In the genomic region with DNA sequence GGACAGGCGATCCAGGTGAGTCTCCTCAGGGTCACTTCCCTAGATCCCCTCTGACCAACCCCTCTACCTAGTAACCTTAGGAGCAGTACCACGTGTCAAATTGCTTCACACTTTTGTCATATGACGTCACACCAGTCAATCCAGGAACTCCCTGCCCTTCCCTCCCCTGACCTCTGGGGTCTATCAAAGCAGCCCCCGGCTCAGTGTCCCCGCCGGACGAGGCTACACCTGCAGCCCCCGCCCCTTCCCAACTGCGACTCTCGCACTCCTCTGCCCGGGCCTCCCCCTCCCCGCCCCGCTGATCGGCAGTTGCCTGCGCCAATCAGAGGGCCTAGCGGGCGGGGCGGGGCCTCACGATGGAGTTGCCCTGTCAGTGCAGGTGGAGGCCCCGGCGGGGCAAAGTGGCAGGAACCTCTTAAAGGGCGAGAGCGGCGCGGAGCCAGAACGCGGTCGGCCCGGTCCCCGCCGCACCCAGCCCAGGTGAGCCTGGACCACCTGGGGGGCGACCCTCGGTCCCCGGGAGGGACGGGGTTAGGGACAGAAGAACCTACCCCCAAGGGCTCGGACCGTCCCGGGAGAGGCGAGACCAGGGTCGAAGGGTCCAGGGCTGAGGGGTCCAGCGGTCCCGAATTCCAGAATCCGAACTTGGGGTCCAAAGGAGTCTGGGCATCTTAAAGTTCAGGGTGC, we compare ENCODE assay signal across 8 cellular contexts. TPM values are rescaled to one million over a fixed set of nuclear protein-coding genes. Genes with fewer than 3 reads are reported as not detected.
DNase-seq lines count a peak whose midpoint lies in the region; TF ChIP-seq lines count a peak whose summit lies in the region.

No MANE protein-coding gene starts in this region.

- H3K27ac Mint-ChIP-seq in type B pancreatic cell: peak overlapping the region; percentile 86

- peak overlapping the region; percentile 79 for H3K4me3 ChIP-seq in NB4 (ENCODE audit: low read depth, low read length)
- peak overlapping the region; percentile 99 for H3K4me3 ChIP-seq in SU-DHL-6 (ENCODE audit: insufficient read depth, low read length, poor library complexity, severe bottlenecking)
- peak overlapping the region; percentile 74 for H3K4me3 ChIP-seq in trophoblast cell (ENCODE audit: low read depth, low read length)

- no peaks in the 10 kb centered on the region for H3K9me3 ChIP-seq in SU-DHL-6 (ENCODE audit: insufficient read depth, low read length)
- no peaks in the 10 kb centered on the region for H3K9me3 ChIP-seq in trophoblast cell (ENCODE audit: insufficient read depth, low read depth, low read length)

- H3K4me2 ChIP-seq in SU-DHL-6 (ENCODE audit: low read depth, low read length, poor library complexity, severe bottlenecking) (peak overlapping the region; percentile 80), trophoblast cell (ENCODE audit: low read length) (peak overlapping the region; percentile 89)

- H4K12ac ChIP-seq in trophoblast cell (ENCODE audit: low read depth, low read length): no peak overlapping the region

- peak overlapping the region; percentile 56 for H2BK12ac ChIP-seq in trophoblast cell (ENCODE audit: low read length)

- H3K36me3 ChIP-seq in SU-DHL-6 (ENCODE audit: low read length): no peaks in the 10 kb centered on the region
- no peaks in the 10 kb centered on the region for H3K36me3 ChIP-seq in trophoblast cell (ENCODE audit: control insufficient read depth in 1 of 2, insufficient read depth in 2 of 2, low read length in 2 of 2)

- peak overlapping the region; percentile 53 for H2BK5ac ChIP-seq in trophoblast cell (ENCODE audit: low read depth, low read length, poor library complexity)

- peak; percentile 96 for DNase-seq in DMS53 (lab: John Stamatoyannopoulos, UW)
- DNase-seq in H4 (ENCODE audit: low spot score): peak; percentile 62
- peak; percentile 90 for DNase-seq in NB4 (ENCODE audit: low read depth)
- DNase-seq in activated naive CD8-positive, alpha-beta T cell treated with anti-CD3 and anti-CD28 coated beads, Interleukin-2, amount 50 U/mL, for 16 hours (ENCODE audit: low read depth, low spot score): peak; percentile 82
- peak; percentile 95 for DNase-seq in cardiac septum (ENCODE audit: low spot score)
- DNase-seq in trophoblast cell: peak; percentile 82 to 87
- peak; percentile 87 for DNase-seq in type B pancreatic cell (ENCODE audit: extremely low spot score, unreplicated experiment)

- H3K9me3 Mint-ChIP-seq in type B pancreatic cell: no peaks in the 10 kb centered on the region

- peaks cover 12% of the 10 kb centered on the region for H3K79me1 ChIP-seq in trophoblast cell (ENCODE audit: low read length)

- peaks cover 18 to 32% of the 10 kb centered on the region in 2 experiments for H3K4me1 ChIP-seq in trophoblast cell (ENCODE audit: control insufficient read depth in 1 of 2, insufficient read depth in 2 of 2, low read length in 2 of 2)

- no peak for TF ChIP-seq CTCF in NB4 (IDR thresholded peaks at IDR 0.05; ENCODE audit: low read depth, low read length)
- no peak for TF ChIP-seq CTCF in SU-DHL-6 (IDR thresholded peaks at IDR 0.05; ENCODE audit: insufficient read depth, low read length, poor library complexity, severe bottlenecking)
- TF ChIP-seq CTCF in type B pancreatic cell (conservative IDR thresholded peaks at IDR 0.05): peak; percentile 48

- no peaks in the 10 kb centered on the region for H3K9me2 ChIP-seq in SU-DHL-6 (replicated peaks; ENCODE audit: insufficient read depth, low read length)

- TF ChIP-seq POLR2A in NB4 (IDR thresholded peaks at IDR 0.05; ENCODE audit: extremely low read depth, insufficient read length): peak; percentile 63

- H3K27ac ChIP-seq in SU-DHL-6 (ENCODE audit: low read depth, low read length) (peak overlapping the region; percentile 90), trophoblast cell (ENCODE audit: low read depth, low read length) (no peak overlapping the region)

- H4K91ac ChIP-seq in trophoblast cell (ENCODE audit: low read depth, low read length): peak overlapping the region; percentile 84

- no peaks in the 10 kb centered on the region for H3K27me3 ChIP-seq in SU-DHL-6 (ENCODE audit: low read length)
- H3K27me3 ChIP-seq in trophoblast cell (ENCODE audit: insufficient read depth, low read length): no peaks in the 10 kb centered on the region

- intact Hi-C loops in cardiac septum (cut with DNase I): loop anchor here (5.0 kb wide), 1 partner anchor 295 kb away; a partner anchor contains a TSS

- H3K36me3 Mint-ChIP-seq in type B pancreatic cell: no peaks in the 10 kb centered on the region

- H3F3A ChIP-seq in SU-DHL-6 (ENCODE audit: insufficient read depth): peaks cover 23% of the 10 kb centered on the region

- peak overlapping the region; percentile 46 for H3K4ac ChIP-seq in trophoblast cell (ENCODE audit: low read depth, low read length)

- H2AFZ ChIP-seq in SU-DHL-6 (ENCODE audit: low read depth, low read length, severe bottlenecking): peak overlapping the region; percentile 71
- H2AFZ ChIP-seq in trophoblast cell (ENCODE audit: insufficient read depth, low read length, poor library complexity): peak overlapping the region; percentile 95

- peak overlapping the region; percentile 82 for H2AK5ac ChIP-seq in trophoblast cell (ENCODE audit: low read length)

- peak overlapping the region; percentile 85 for H3K14ac ChIP-seq in trophoblast cell (ENCODE audit: low read length)

- no peaks in the 10 kb centered on the region for H4K20me1 ChIP-seq in SU-DHL-6 (ENCODE audit: low read depth, low read length)

- H3K27me3 Mint-ChIP-seq in type B pancreatic cell: peaks cover 17% of the 10 kb centered on the region

- peaks cover 28% of the 10 kb centered on the region for H3K4me1 Mint-ChIP-seq in type B pancreatic cell (ENCODE audit: unreplicated experiment)

- peak overlapping the region; percentile 89 for H3K4me3 Mint-ChIP-seq in type B pancreatic cell

- H2BK120ac ChIP-seq in trophoblast cell (ENCODE audit: insufficient read depth, low read length, poor library complexity): peak overlapping the region; percentile 61

- H3K23ac ChIP-seq in trophoblast cell (ENCODE audit: low read length): no peak overlapping the region

- H4K8ac ChIP-seq in trophoblast cell (ENCODE audit: low read depth, low read length): peak overlapping the region; percentile 80

- H3K79me2 ChIP-seq in SU-DHL-6 (ENCODE audit: insufficient read depth, low read length): peaks cover 38% of the 10 kb centered on the region
- no peaks in the 10 kb centered on the region for H3K79me2 ChIP-seq in trophoblast cell (ENCODE audit: control insufficient read depth, insufficient read depth, low read length, poor library complexity)

- WGBS in trophoblast cell (ENCODE audit: extremely low coverage, insufficient coverage, insufficient read length): no CpG with 5 or more reads among the region's 43 CpGs

- H3K9ac ChIP-seq in SU-DHL-6 (ENCODE audit: low read length) (peak overlapping the region; percentile 98), trophoblast cell (ENCODE audit: low read length) (no peak overlapping the region)

- peak overlapping the region; percentile 87 for H3K18ac ChIP-seq in trophoblast cell (ENCODE audit: low read length)

RNA-seq across cellular contexts. Expression of a gene that starts 27.5 kb away (rescaled TPM):
- total RNA-seq in H4 (2014; rRNA removed; shearing (Covaris generic)): 26.2 and 26.9 TPM in 2 replicates
- 29.3 TPM for total RNA-seq in cardiac septum
- 28.3 and 29.8 TPM in 2 replicates for polyA plus RNA-seq in trophoblast cell (2013)
- total RNA-seq in type B pancreatic cell (ENCODE audit: low replicate concordance): 76.1 and 82.9 TPM in 2 replicates
